21 cellular contexts compared by ENCODE assay signal in genomic region chr10:50946991-50947781, GRCh38.
DNase-seq lines count a peak whose midpoint lies in the region; ATAC-seq, FAIRE-seq and TF ChIP-seq lines count a peak whose summit lies in the region.
"Had no signal": no experiment of that assay in that cellular context is flagged by ENCODE, and none has a peak within 500 bp of the region (broad histone marks: within the 10 kb centered on the region; RNA-seq: fewer than 3 reads in every experiment).

No MANE protein-coding gene starts in this region.

- H3F3A ChIP-seq in GM23338 (replicated peaks; ENCODE audit: low read depth) = no peaks in the 10 kb centered on the region
- H3F3A ChIP-seq in PC-9 (ENCODE audit: insufficient read depth, low read depth) = no peaks in the 10 kb centered on the region

- H3K79me2 ChIP-seq in GM23338 (replicated peaks; ENCODE audit: insufficient read depth) = no peaks in the 10 kb centered on the region
- H3K79me2 ChIP-seq in astrocyte (ENCODE audit: insufficient read depth, low read length) = no peaks in the 10 kb centered on the region
- H3K79me2 ChIP-seq in PC-9 (ENCODE audit: low read depth) = no peaks in the 10 kb centered on the region
- H3K79me2 ChIP-seq in trophoblast cell (ENCODE audit: control insufficient read depth, insufficient read depth, low read length, poor library complexity) = no peaks in the 10 kb centered on the region

- no peak overlapping the region for H3K4ac ChIP-seq in trophoblast cell (ENCODE audit: low read depth, low read length)

- H4K91ac ChIP-seq in trophoblast cell (ENCODE audit: low read depth, low read length) = no peak overlapping the region

- H3K4me3 Mint-ChIP-seq in GM23338 (no peak overlapping the region), astrocyte (ENCODE audit: unreplicated experiment) (no peak overlapping the region)
- H3K4me3 Mint-ChIP-seq: CD4-positive, CD25-positive, alpha-beta regulatory T cell had no signal

- H3K4me1 Mint-ChIP-seq in GM23338 = peaks cover 6% of the 10 kb centered on the region; the same call in 1 of the 3 replicates
- no peaks in the 10 kb centered on the region for H3K4me1 Mint-ChIP-seq in astrocyte (ENCODE audit: low read depth, unreplicated experiment)
- H3K4me1 Mint-ChIP-seq: CD4-positive, CD25-positive, alpha-beta regulatory T cell had no signal

- no peaks in the 10 kb centered on the region for H3K27me3 ChIP-seq in GM23338 (ENCODE audit: insufficient read depth)
- no peaks in the 10 kb centered on the region for H3K27me3 ChIP-seq in astrocyte (ENCODE audit: insufficient read depth, low read length)
- no peaks in the 10 kb centered on the region for H3K27me3 ChIP-seq in PC-9 (ENCODE audit: insufficient read depth, low read depth)
- H3K27me3 ChIP-seq in trophoblast cell (ENCODE audit: insufficient read depth, low read length) = no peaks in the 10 kb centered on the region

- H3K27ac Mint-ChIP-seq in GM23338 = peak overlapping the region; percentile 16; the same call in 1 of the 2 replicates
- H3K27ac Mint-ChIP-seq in astrocyte (ENCODE audit: unreplicated experiment) = no peak overlapping the region
- H3K27ac Mint-ChIP-seq: CD4-positive, CD25-positive, alpha-beta regulatory T cell had no signal

- no TSS peak for BruUV-seq in PC-9 (replicated peaks; lab: Mats Ljungman, UMichigan)

- H3K4me1 ChIP-seq in GM23338 (ENCODE audit: insufficient read depth) = no peaks in the 10 kb centered on the region
- H3K4me1 ChIP-seq in astrocyte (ENCODE audit: insufficient read depth, low read length) = no peaks in the 10 kb centered on the region
- H3K4me1 ChIP-seq in PC-9 (replicated peaks; ENCODE audit: insufficient read depth) = no peaks in the 10 kb centered on the region
- no peaks in the 10 kb centered on the region for H3K4me1 ChIP-seq in trophoblast cell (ENCODE audit: control insufficient read depth in 1 of 2, insufficient read depth in 2 of 2, low read length in 2 of 2)

- H3K9me3 ChIP-seq in astrocyte (ENCODE audit: insufficient read depth, low read depth, low read length) (no peaks in the 10 kb centered on the region), PC-9 (ENCODE audit: insufficient read depth, low read depth) (no peaks in the 10 kb centered on the region), trophoblast cell (ENCODE audit: insufficient read depth, low read depth, low read length) (no peaks in the 10 kb centered on the region)
- H3K9me3 ChIP-seq: SK-N-SH had no signal

- H2BK12ac ChIP-seq in trophoblast cell (ENCODE audit: low read length) = no peak overlapping the region

- H2AK5ac ChIP-seq in trophoblast cell (ENCODE audit: low read length) = no peak overlapping the region

- H3K27ac ChIP-seq in GM23338 (ENCODE audit: low read depth) (no peak overlapping the region), astrocyte (ENCODE audit: low read depth, low read length) (no peak overlapping the region), PC-9 (no peak overlapping the region), trophoblast cell (ENCODE audit: low read depth, low read length) (no peak overlapping the region)

- H2BK120ac ChIP-seq in trophoblast cell (ENCODE audit: insufficient read depth, low read length, poor library complexity) = no peak overlapping the region

- H2BK5ac ChIP-seq in trophoblast cell (ENCODE audit: low read depth, low read length, poor library complexity) = no peak overlapping the region

- POLR2A ChIA-PET in PC-9 (lab: Charles Lee; ENCODE audit: unreplicated experiment) = no interaction called here

- H3K36me3 ChIP-seq in GM23338 (ENCODE audit: insufficient read depth) (no peaks in the 10 kb centered on the region), astrocyte (ENCODE audit: insufficient read depth, low read length) (no peaks in the 10 kb centered on the region), PC-9 (ENCODE audit: low read depth) (no peaks in the 10 kb centered on the region), trophoblast cell (ENCODE audit: control insufficient read depth in 1 of 2, insufficient read depth in 2 of 2, low read length in 2 of 2) (no peaks in the 10 kb centered on the region)

- H3K4me2 ChIP-seq in GM23338 (no peak overlapping the region), astrocyte (ENCODE audit: low read length) (no peak overlapping the region), PC-9 (no peak overlapping the region), trophoblast cell (ENCODE audit: low read length) (no peak overlapping the region)
- H3K4me2 ChIP-seq: SK-N-SH had no signal

- no peak overlapping the region for H3K14ac ChIP-seq in trophoblast cell (ENCODE audit: low read length)

- intact Hi-C loops in PC-9 (cut with micrococcal nuclease; ENCODE audit: unreplicated experiment) = no loop called here

- H3K9me2 ChIP-seq in GM23338 (ENCODE audit: insufficient read depth) (no peaks in the 10 kb centered on the region), PC-9 (ENCODE audit: insufficient read depth) (no peaks in the 10 kb centered on the region)
- H3K9me2 ChIP-seq: SK-N-SH had no signal

- H3K36me3 Mint-ChIP-seq in GM23338 (ENCODE audit: low read depth) = no peaks in the 10 kb centered on the region
- no peaks in the 10 kb centered on the region for H3K36me3 Mint-ChIP-seq in astrocyte (ENCODE audit: low read depth, unreplicated experiment)
- H3K36me3 Mint-ChIP-seq: CD4-positive, CD25-positive, alpha-beta regulatory T cell had no signal

- H4K20me1 ChIP-seq in GM23338 (replicated peaks; ENCODE audit: insufficient read depth) (no peaks in the 10 kb centered on the region), astrocyte (ENCODE audit: insufficient read depth, low read length) (no peaks in the 10 kb centered on the region), PC-9 (ENCODE audit: insufficient read depth) (no peaks in the 10 kb centered on the region)

- TF ChIP-seq CTCF in AG09309 (IDR thresholded peaks at IDR 0.05; ENCODE audit: control insufficient read depth, insufficient read depth, low read depth, low read length, missing control alignments) (no peak), GM23338 (conservative IDR thresholded peaks at IDR 0.05; ENCODE audit: low read depth in 2 of 2) (no peak), astrocyte (IDR thresholded peaks at IDR 0.05; ENCODE audit: insufficient read depth, low read depth, low read length) (no peak), PC-9 (conservative IDR thresholded peaks at IDR 0.05) (no peak)

- no peak overlapping the region for H4K12ac ChIP-seq in trophoblast cell (ENCODE audit: low read depth, low read length)

- no peak overlapping the region for H3K18ac ChIP-seq in trophoblast cell (ENCODE audit: low read length)

- H3K9me3 Mint-ChIP-seq in GM23338 (no peaks in the 10 kb centered on the region), astrocyte (ENCODE audit: unreplicated experiment) (no peaks in the 10 kb centered on the region)

- CTCF ChIA-PET in PC-9 (lab: Charles Lee) = no interaction called here

- H3K4me3 ChIP-seq in AG09309 (ENCODE audit: control insufficient read depth, low read depth, low read length) (no peak overlapping the region), GM23338 (no peak overlapping the region), astrocyte (ENCODE audit: insufficient read depth, low read depth, low read length) (no peak overlapping the region), PC-9 (no peak overlapping the region), trophoblast cell (ENCODE audit: low read depth, low read length) (no peak overlapping the region)

- no CpG with 5 or more reads among the region's 6 CpGs for WGBS in trophoblast cell (ENCODE audit: extremely low coverage, insufficient coverage, insufficient read length)

- FAIRE-seq in astrocyte (lab: Jason Lieb, UNC) = no peak
- FAIRE-seq: GM12892, GM19239, H54 had no signal

- DNase-seq in AG09309 (ENCODE audit: low read depth) (peak; percentile 16), GM23338 (ENCODE audit: low spot score) (no peak), astrocyte (ENCODE audit: low read depth) (peak; percentile 25), fibroblast of peridontal ligament (ENCODE audit: extremely low read depth) (peak; percentile 62), PC-9 (no peak), hypothalamus (lab: John Stamatoyannopoulos, UW) (no peak), DMS153 treated with DMSO at 0.1 percent for 48 hours (lab: John Stamatoyannopoulos, UW; ENCODE audit: unreplicated experiment) (no peak), trophoblast cell (no peak)
- DNase-seq: CD4-positive, CD25-positive, alpha-beta regulatory T cell; COR-L47; DMS79 treated with DMSO at 0.1 percent for 48 hours; NCI-H1092 treated with DMSO at 0.1 percent for 48 hours; NCI-H1436 treated with DMSO at 0.1 percent for 48 hours; NCI-H1930; NCI-H510A; NCI-H748 treated with DMSO at 0.1 percent for 48 hours; SIG-M5; SK-N-SH had no signal

- H3K23ac ChIP-seq in trophoblast cell (ENCODE audit: low read length) = no peak overlapping the region

- no peaks in the 10 kb centered on the region for H3K79me1 ChIP-seq in trophoblast cell (ENCODE audit: low read length)

- H3K27me3 Mint-ChIP-seq in GM23338 (ENCODE audit: insufficient read depth, low read depth, poor library complexity) (no peaks in the 10 kb centered on the region), astrocyte (ENCODE audit: low read depth, unreplicated experiment) (peaks cover 7% of the 10 kb centered on the region)

- H2AFZ ChIP-seq in GM23338 (no peak overlapping the region), astrocyte (ENCODE audit: low read depth, low read length) (no peak overlapping the region), PC-9 (no peak overlapping the region), trophoblast cell (ENCODE audit: insufficient read depth, low read length, poor library complexity) (no peak overlapping the region)

- H3K9ac ChIP-seq in astrocyte (ENCODE audit: low read length) = no peak overlapping the region
- H3K9ac ChIP-seq in trophoblast cell (ENCODE audit: low read length) = no peak overlapping the region
- H3K9ac ChIP-seq: SK-N-SH had no signal

- ATAC-seq in GM23338 = no peak

- H4K8ac ChIP-seq in trophoblast cell (ENCODE audit: low read depth, low read length) = no peak overlapping the region

TF ChIP-seq in GM23338, 12 proteins besides CTCF, POLR2A, EP300 and RAD21 (continues in another document):
- no peak for TF ChIP-seq JUNB (IDR thresholded peaks at IDR 0.05; ENCODE audit: unreplicated experiment)
- no peak for TF ChIP-seq NANOG (IDR thresholded peaks at IDR 0.05; ENCODE audit: borderline replicate concordance)

Comparison
In these comparisons a context has a peak if more than half of its experiments do, and no peak if none do; other contexts are left out.
1. DNase-seq: peak in AG09309 (single experiment), astrocyte (single experiment) and fibroblast of peridontal ligament (single experiment); none in GM23338 (single experiment), PC-9 (0 of 2), hypothalamus (0 of 51), DMS153 treated with DMSO at 0.1 percent for 48 hours (single experiment) and trophoblast cell (0 of 2).